8 cellular contexts compared by ENCODE assay signal in genomic region chr5:135977375-135977928, GRCh38. TPM values are rescaled to one million over a fixed set of nuclear protein-coding genes. Genes with fewer than 3 reads are reported as not detected.
A peak's percentile ranks its signal among the peaks of the same experiment; 100 is the strongest.
DNase-seq lines count a peak whose midpoint lies in the region; TF ChIP-seq lines count a peak whose summit lies in the region.

No MANE protein-coding gene starts in this region.

- no peaks in the 10 kb centered on the region for H3K79me2 ChIP-seq in MM.1S (ENCODE audit: low read length)

- peaks cover 3% of the 10 kb centered on the region for H3K9me3 Mint-ChIP-seq in activated T-cell treated with anti-CD3 and anti-CD28 coated beads, Interleukin-2, amount 50 U/mL, for 24 hours

- H3K27me3 ChIP-seq in MM.1S (replicated peaks; ENCODE audit: insufficient read depth, low read length), result no peaks in the 10 kb centered on the region
- no peaks in the 10 kb centered on the region for H3K27me3 ChIP-seq in left ventricle myocardium inferior (ENCODE audit: low read depth)
- H3K27me3 ChIP-seq in skeletal muscle satellite cell (ENCODE audit: control insufficient read depth, insufficient read depth, low read length), result no peaks in the 10 kb centered on the region

- no peaks in the 10 kb centered on the region for H3K36me3 ChIP-seq in MM.1S (replicated peaks; ENCODE audit: insufficient read depth, low read length)
- H3K36me3 ChIP-seq in left ventricle myocardium inferior, result no peaks in the 10 kb centered on the region
- no peaks in the 10 kb centered on the region for H3K36me3 ChIP-seq in skeletal muscle satellite cell (ENCODE audit: insufficient read depth, low read length)

- no peak overlapping the region for H3K4me3 Mint-ChIP-seq in activated T-cell treated with anti-CD3 and anti-CD28 coated beads, Interleukin-2, amount 50 U/mL, for 24 hours

- DNase-seq in stimulated activated naive CD4-positive, alpha-beta T cell treated with Interleukin-2 at 50 U/mL for 16 hours (lab: John Stamatoyannopoulos, UW), result peak; percentile 8
- no peak for DNase-seq in stimulated activated naive CD4-positive, alpha-beta T cell (lab: John Stamatoyannopoulos, UW)
- DNase-seq in MM.1S, result peak; percentile 47
- DNase-seq in activated T-cell treated with anti-CD3 and anti-CD28 coated beads, Interleukin-2, amount 50 U/mL, for 24 hours, result peak; percentile 66
- peak; percentile 66 for DNase-seq in left ventricle myocardium inferior
- DNase-seq in SK-N-DZ (ENCODE audit: low spot score), result no peak
- DNase-seq in NCI-H345 treated with DMSO at 0.1 percent for 48 hours (lab: John Stamatoyannopoulos, UW; ENCODE audit: unreplicated experiment), result no peak

- no peaks in the 10 kb centered on the region for H4K20me1 ChIP-seq in MM.1S (ENCODE audit: insufficient read depth, low read length)

- H3F3A ChIP-seq in MM.1S (ENCODE audit: insufficient read depth, low read length), result no peaks in the 10 kb centered on the region

- H3K9ac ChIP-seq in MM.1S (ENCODE audit: low read length) (no peak overlapping the region), skeletal muscle satellite cell (ENCODE audit: low read depth, low read length) (peak overlapping the region; percentile 49)

- intact Hi-C loops in left ventricle myocardium inferior (cut with micrococcal nuclease), result no loop called here

- H3K4me1 ChIP-seq in MM.1S (ENCODE audit: low read length), result no peaks in the 10 kb centered on the region
- H3K4me1 ChIP-seq in left ventricle myocardium inferior, result peaks cover 43% of the 10 kb centered on the region
- H3K4me1 ChIP-seq in skeletal muscle satellite cell (ENCODE audit: control insufficient read depth, insufficient read depth, low read length), result peaks cover 32% of the 10 kb centered on the region

- no peaks in the 10 kb centered on the region for H3K9me3 ChIP-seq in MM.1S (replicated peaks; ENCODE audit: insufficient read depth, low read length)
- H3K9me3 ChIP-seq in left ventricle myocardium inferior (replicated peaks), result no peaks in the 10 kb centered on the region
- H3K9me3 ChIP-seq in skeletal muscle satellite cell (replicated peaks; ENCODE audit: low read length), result no peaks in the 10 kb centered on the region

- no peak overlapping the region for H3K27ac Mint-ChIP-seq in activated T-cell treated with anti-CD3 and anti-CD28 coated beads, Interleukin-2, amount 50 U/mL, for 24 hours

- H3K4me1 Mint-ChIP-seq in activated T-cell treated with anti-CD3 and anti-CD28 coated beads, Interleukin-2, amount 50 U/mL, for 24 hours (ENCODE audit: low read depth), result no peaks in the 10 kb centered on the region

- H3K27ac ChIP-seq in MM.1S (ENCODE audit: low read length) (no peak overlapping the region), left ventricle myocardium inferior (replicated peaks) (no peak overlapping the region)

- no peaks in the 10 kb centered on the region for H3K36me3 Mint-ChIP-seq in activated T-cell treated with anti-CD3 and anti-CD28 coated beads, Interleukin-2, amount 50 U/mL, for 24 hours (ENCODE audit: low read depth)

- no peaks in the 10 kb centered on the region for H3K9me2 ChIP-seq in MM.1S (replicated peaks; ENCODE audit: insufficient read depth, low read length)

- H3K4me2 ChIP-seq in MM.1S (ENCODE audit: low read depth, low read length) (peak overlapping the region; percentile 25; the same call in 1 of the 2 replicates), skeletal muscle satellite cell (ENCODE audit: low read length) (no peak overlapping the region)

- no peak overlapping the region for H2AFZ ChIP-seq in MM.1S (ENCODE audit: low read length)

- H3K27me3 Mint-ChIP-seq in activated T-cell treated with anti-CD3 and anti-CD28 coated beads, Interleukin-2, amount 50 U/mL, for 24 hours, result peaks cover 50% of the 10 kb centered on the region

- TF ChIP-seq CTCF in MM.1S (IDR thresholded peaks at IDR 0.05; ENCODE audit: low read length), result peak; percentile 76
- TF ChIP-seq CTCF in left ventricle myocardium inferior (IDR thresholded peaks at IDR 0.05; ENCODE audit: borderline replicate concordance), result peak; percentile 74

- no peak overlapping the region for H3K4me3 ChIP-seq in MM.1S (ENCODE audit: low read length)
- no peak overlapping the region for H3K4me3 ChIP-seq in left ventricle myocardium inferior
- H3K4me3 ChIP-seq in skeletal muscle satellite cell (ENCODE audit: low read length), result no peak overlapping the region

RNA-seq across cellular contexts. Expression of gene LECT2, which starts 22.7 kb away (rescaled TPM):
- total RNA-seq in left ventricle myocardium inferior, result not detected
- total RNA-seq in skeletal muscle satellite cell (2012; rRNA removed), result not detected in 2 replicates
- polyA plus RNA-seq in SK-N-DZ (2014; cell fraction: cytosol; rRNA removed), result not detected in 2 replicates
- not detected in 2 replicates for polyA plus RNA-seq in SK-N-DZ (2014; cell fraction: nucleus; rRNA removed)

RNA-seq across cellular contexts. Expression of gene TGFBI, which starts 51.3 kb away (rescaled TPM):
- total RNA-seq in left ventricle myocardium inferior, result 43.4 TPM
- 1,248 and 1,783 TPM in 2 replicates for total RNA-seq in skeletal muscle satellite cell (2012; rRNA removed)
- polyA plus RNA-seq in SK-N-DZ (2014; cell fraction: cytosol; rRNA removed), result not detected in 2 replicates
- 0.59 TPM in 1 of 2 replicates, not detected in the other for polyA plus RNA-seq in SK-N-DZ (2014; cell fraction: nucleus; rRNA removed)

Comparison
In these comparisons a context has a peak if more than half of its experiments do, and no peak if none do; other contexts are left out.
1. DNase-seq: peak in stimulated activated naive CD4-positive, alpha-beta T cell treated with Interleukin-2 at 50 U/mL for 16 hours (single experiment), MM.1S (single experiment), activated T-cell treated with anti-CD3 and anti-CD28 coated beads, Interleukin-2, amount 50 U/mL, for 24 hours (single experiment) and left ventricle myocardium inferior (single experiment); none in stimulated activated naive CD4-positive, alpha-beta T cell (0 of 6), SK-N-DZ (single experiment) and NCI-H345 treated with DMSO at 0.1 percent for 48 hours (single experiment).